15 cellular contexts compared by ENCODE assay signal in genomic region chr15:37103475-37104071, GRCh38. TPM values are rescaled to one million over a fixed set of nuclear protein-coding genes. Genes with fewer than 3 reads are reported as not detected.
DNase-seq lines count a peak whose midpoint lies in the region; FAIRE-seq and TF ChIP-seq lines count a peak whose summit lies in the region.
"Had no signal": no experiment of that assay in that cellular context is flagged by ENCODE, and none has a peak within 500 bp of the region (broad histone marks: within the 10 kb centered on the region; RNA-seq: fewer than 3 reads in every experiment).

No MANE protein-coding gene starts in this region.

- no peaks in the 10 kb centered on the region for H3K9me3 Mint-ChIP-seq in Calu3 (ENCODE audit: low read depth, unreplicated experiment)
- H3K9me3 Mint-ChIP-seq: activated CD4-positive, alpha-beta memory T cell treated with anti-CD3 and anti-CD28 coated beads, Interleukin-2, amount 10 ng/mL, durations not matched to agents 7 days and 5 days had no signal

- H3K27ac Mint-ChIP-seq in Calu3 (ENCODE audit: unreplicated experiment): no peak overlapping the region
- H3K27ac Mint-ChIP-seq: activated CD4-positive, alpha-beta memory T cell treated with anti-CD3 and anti-CD28 coated beads, Interleukin-2, amount 10 ng/mL, durations not matched to agents 7 days and 5 days had no signal

- no peak for TF ChIP-seq POLR2A in GM12892 (IDR thresholded peaks at IDR 0.05; ENCODE audit: low read depth, low read length)
- TF ChIP-seq POLR2A in lower leg skin (IDR thresholded peaks at IDR 0.05): no peak

- H3K4me1 Mint-ChIP-seq in Calu3 (ENCODE audit: low read depth, unreplicated experiment): no peaks in the 10 kb centered on the region

- no TSS peak for BruUV-seq in Calu3 (replicated peaks; lab: Mats Ljungman, UMichigan)

- intact Hi-C loops in Calu3 (cut with micrococcal nuclease; ENCODE audit: unreplicated experiment) (loop anchor here (5.0 to 10.0 kb wide), 2 partner anchors 46 to 199 kb away; no protein-coding TSS in a partner anchor), posterior vena cava (cut with DNase I) (loop anchor here in 1 of 2 donors (10.0 kb wide), 1 partner anchor 219 kb away; no protein-coding TSS in a partner anchor), lower leg skin (cut with DNase I; ENCODE audit: low total_unique reads) (no loop called here)

- H3K27me3 ChIP-seq in adipocyte (replicated peaks; ENCODE audit: control insufficient read depth, insufficient read depth, low read length): no peaks in the 10 kb centered on the region

- FAIRE-seq in GM12892 (lab: Jason Lieb, UNC): no peak
- FAIRE-seq: endometrium had no signal

- peak overlapping the region; percentile 82 for H3K4me3 Mint-ChIP-seq in Calu3 (ENCODE audit: low read depth, unreplicated experiment)
- H3K4me3 Mint-ChIP-seq: activated CD4-positive, alpha-beta memory T cell treated with anti-CD3 and anti-CD28 coated beads, Interleukin-2, amount 10 ng/mL, durations not matched to agents 7 days and 5 days had no signal

- H3K36me3 ChIP-seq in adipocyte (ENCODE audit: control insufficient read depth, insufficient read depth, low read length, severe bottlenecking): no peaks in the 10 kb centered on the region

- 85 to 87% methylated on average over 22 of the region's 22 CpGs for WGBS in lower leg skin, 2 donors

- peak overlapping the region; percentile 98 for H3K4me3 ChIP-seq in adipocyte (ENCODE audit: low read length)
- peak overlapping the region; percentile 95 for H3K4me3 ChIP-seq in fibroblast of villous mesenchyme (ENCODE audit: low read depth, low read length)
- no peak overlapping the region for H3K4me3 ChIP-seq in lower leg skin (ENCODE audit: low read depth, poor library complexity, severe bottlenecking)

- TF ChIP-seq CTCF in Calu3 (IDR thresholded peaks at IDR 0.05; ENCODE audit: unreplicated experiment) (no peak), fibroblast of villous mesenchyme (IDR thresholded peaks at IDR 0.05; ENCODE audit: insufficient read depth, low read depth, low read length) (no peak), lower leg skin (IDR thresholded peaks at IDR 0.05) (no peak)

- no peaks in the 10 kb centered on the region for H3K9me3 ChIP-seq in adipocyte (ENCODE audit: control insufficient read depth, low read length)

- peaks cover 7% of the 10 kb centered on the region for H3K4me1 ChIP-seq in adipocyte (ENCODE audit: control insufficient read depth, insufficient read depth, low read length)

- DNase-seq in Calu3: no peak
- DNase-seq in adipocyte (ENCODE audit: low read depth): no peak
- no peak for DNase-seq in fibroblast of villous mesenchyme (ENCODE audit: low read depth)
- DNase-seq in posterior vena cava (ENCODE audit: low spot score): peak; percentile 65
- no peak for DNase-seq in GM12892 (ENCODE audit: insufficient read length)
- no peak for DNase-seq in lower leg skin (ENCODE audit: low spot score in 2 of 2)
- DNase-seq in cerebellar nuclear complex (lab: John Stamatoyannopoulos, UW): no peak
- no peak for DNase-seq in activated CD4-positive, CD25-positive, alpha-beta regulatory T cell (lab: John Stamatoyannopoulos, UW)
- DNase-seq: activated CD4-positive, alpha-beta memory T cell treated with anti-CD3 and anti-CD28 coated beads, Interleukin-2, amount 10 ng/mL, durations not matched to agents 7 days and 5 days; activated effector memory CD4-positive, alpha-beta T cell treated with anti-CD3 and anti-CD28 coated beads, Interleukin-2, amount 50 U/mL, for 16 hours; DMS153; NCI-H1092 treated with DMSO at 0.1 percent for 48 hours; NCI-H2171 treated with DMSO at 0.1 percent for 48 hours; SIG-M5 had no signal

- H3K9ac ChIP-seq in adipocyte (ENCODE audit: low read length): peak overlapping the region; percentile 90

- H3K27me3 Mint-ChIP-seq in Calu3 (ENCODE audit: unreplicated experiment): no peaks in the 10 kb centered on the region

- H3K36me3 Mint-ChIP-seq in Calu3 (ENCODE audit: insufficient read depth, unreplicated experiment): peaks cover 43% of the 10 kb centered on the region

- CTCF ChIA-PET in Calu3 (lab: Charles Lee): no interaction called here

RNA-seq across cellular contexts. Expression of gene MEIS2, which starts 3.2 kb away (rescaled TPM):
- 23.1 and 24.5 TPM in 2 replicates for total RNA-seq in Calu3 (2022)
- 40.9 and 73.0 TPM in 2 replicates for total RNA-seq in fibroblast of villous mesenchyme
- total RNA-seq in posterior vena cava: 10 to 100 TPM; 54.0 to 55.2 TPM
- polyA plus RNA-seq in GM12892 (2012; ENCODE audit: missing spikeins): 18.5 TPM
- total RNA-seq in lower leg skin: 10 to 100 TPM; 12.9 to 18.5 (median 15.8) TPM
- total RNA-seq: activated CD4-positive, alpha-beta memory T cell treated with anti-CD3 and anti-CD28 coated beads, Interleukin-2, amount 10 ng/mL, durations not matched to agents 7 days and 5 days had no signal
